In genomic region chr19:17026706-17027427, GRCh38 we compare ENCODE assay signal across 11 cellular contexts. TPM values are rescaled to one million over a fixed set of nuclear protein-coding genes. Genes with fewer than 3 reads are reported as not detected.
A peak's percentile ranks its signal among the peaks of the same experiment; 100 is the strongest.
DNase-seq lines count a peak whose midpoint lies in the region; ATAC-seq and TF ChIP-seq lines count a peak whose summit lies in the region.
"Had no signal": no experiment of that assay in that cellular context is flagged by ENCODE, and none has a peak within 500 bp of the region (broad histone marks: within the 10 kb centered on the region; RNA-seq: fewer than 3 reads in every experiment).

CPAMD8 (minus strand) TSS chr19:17026810; CDS start chr19:17026642, 168 bp downstream.

- WGBS in gastroesophageal sphincter (ENCODE audit: low coverage in 1 of 2), 2 donors, result 0 to 8% methylated on average over 1 to 5 of the region's 65 CpGs

- peak within 1 kb of the TSS in 1 of 2 donors; percentile 34 for H3K4me3 ChIP-seq in gastroesophageal sphincter
- no peak within 1 kb of the TSS for H3K4me3 ChIP-seq in SJCRH30
- H3K4me3 ChIP-seq: body of pancreas had no signal

- POLR2A ChIA-PET in MCF 10A (lab: Yijun Ruan, JAX), result no interaction called here

- peaks cover 73% of the 10 kb centered on the region for H3K27me3 ChIP-seq in gastroesophageal sphincter
- no peaks in the 10 kb centered on the region for H3K27me3 ChIP-seq in SJCRH30
- H3K27me3 ChIP-seq: body of pancreas had no signal

- peaks cover 0 to 31% (median 0%) of the 10 kb centered on the region in 3 donors for H3K9me3 ChIP-seq in gastroesophageal sphincter
- H3K9me3 ChIP-seq in SJCRH30 (replicated peaks), result no peaks in the 10 kb centered on the region; the same call in 1 of the 2 replicates

- peaks cover 25% of the 10 kb centered on the region for H3K27me3 Mint-ChIP-seq in MCF 10A (ENCODE audit: insufficient read depth, unreplicated experiment)
- H3K27me3 Mint-ChIP-seq in nephron progenitor cell (ENCODE audit: low read depth, poor library complexity), result peaks cover 24% of the 10 kb centered on the region

- DNase-seq in T47D (ENCODE audit: low read depth in 1 of 2, low spot score in 1 of 2), result peak; percentile 20 to 33
- DNase-seq in MCF 10A (ENCODE audit: unreplicated experiment), result no peak
- DNase-seq in nephron progenitor cell, result peak; percentile 68
- no peak for DNase-seq in SJCRH30
- DNase-seq in kidney glomerular epithelial cell (lab: John Stamatoyannopoulos, UW), result no peak
- no peak for DNase-seq in activated CD4-positive, CD25-positive, alpha-beta regulatory T cell (lab: John Stamatoyannopoulos, UW)
- DNase-seq in dermis blood vessel endothelial cell, result no peak
- DNase-seq: body of pancreas, hypothalamus, NCI-H345 had no signal

- TF ChIP-seq POLR2A in gastroesophageal sphincter (IDR thresholded peaks at IDR 0.05), result no peak

- CTCF ChIA-PET in MCF 10A (lab: Yijun Ruan, JAX), result interaction anchor here (1.0 kb wide), 1 partner anchor 25 kb away, joined by 6 read pairs; no protein-coding TSS in a partner anchor

- H3K4me3 Mint-ChIP-seq in MCF 10A (ENCODE audit: unreplicated experiment) (no peak within 1 kb of the TSS), nephron progenitor cell (peak within 1 kb of the TSS; percentile 87)

- peaks cover 26% of the 10 kb centered on the region for H3K4me1 Mint-ChIP-seq in MCF 10A (ENCODE audit: insufficient read depth, unreplicated experiment)
- peaks cover 18% of the 10 kb centered on the region for H3K4me1 Mint-ChIP-seq in nephron progenitor cell

- in situ Hi-C loops in T47D (cut with HindIII; ENCODE audit: low pct_unique_long_range_greater_than_20kb, low sequenced_read_pairs), result no loop called here

- no peak for TF ChIP-seq CTCF in MCF 10A (IDR thresholded peaks at IDR 0.05; ENCODE audit: unreplicated experiment)
- TF ChIP-seq CTCF in gastroesophageal sphincter (IDR thresholded peaks at IDR 0.05), result no peak
- TF ChIP-seq CTCF in nephron progenitor cell (IDR thresholded peaks at IDR 0.05), result no peak

- ATAC-seq in gastroesophageal sphincter, result peak; percentile 25
- ATAC-seq: body of pancreas had no signal

- peaks cover 10% of the 10 kb centered on the region for H3K36me3 Mint-ChIP-seq in MCF 10A (ENCODE audit: insufficient read depth, unreplicated experiment)
- H3K36me3 Mint-ChIP-seq in nephron progenitor cell (ENCODE audit: low read depth), result peaks cover 35% of the 10 kb centered on the region

- H3K27ac Mint-ChIP-seq in MCF 10A (ENCODE audit: low read depth, unreplicated experiment), result no peak within 1 kb of the TSS
- H3K27ac Mint-ChIP-seq in nephron progenitor cell, result no peak within 1 kb of the TSS

- no peaks in the 10 kb centered on the region for H3K36me3 ChIP-seq in gastroesophageal sphincter
- no peaks in the 10 kb centered on the region for H3K36me3 ChIP-seq in SJCRH30

- H3K4me1 ChIP-seq in gastroesophageal sphincter (peaks cover 0 to 17% (median 0%) of the 10 kb centered on the region in 3 donors), SJCRH30 (no peaks in the 10 kb centered on the region)
- H3K4me1 ChIP-seq: body of pancreas had no signal

- H3K27ac ChIP-seq in gastroesophageal sphincter, result no peak within 1 kb of the TSS
- H3K27ac ChIP-seq in SJCRH30, result no peak within 1 kb of the TSS
- H3K27ac ChIP-seq: body of pancreas had no signal

- no peaks in the 10 kb centered on the region for H3K9me3 Mint-ChIP-seq in MCF 10A (ENCODE audit: unreplicated experiment)
- H3K9me3 Mint-ChIP-seq in nephron progenitor cell, result peaks cover 35% of the 10 kb centered on the region

- TF ChIP-seq EP300 in gastroesophageal sphincter (IDR thresholded peaks at IDR 0.05), result no peak

- intact Hi-C loops in MCF 10A (cut with micrococcal nuclease), result no loop called here

- no TSS peak for BruUV-seq in MCF 10A (replicated peaks; lab: Mats Ljungman, UMichigan)

RNA-seq across cellular contexts. Expression of gene CPAMD8, which starts in this region (rescaled TPM):
- total RNA-seq in MCF 10A (2022), result 1.3 and 2.3 TPM in 2 replicates
- total RNA-seq in gastroesophageal sphincter, result 10 to 100 TPM in 1 of 4 donors, 1 to 10 TPM in 3; 6.9 to 12.0 (median 9.2) TPM
- 0.08 and 0.34 TPM in 2 replicates for total RNA-seq in SJCRH30 (2014; rRNA removed; shearing (Covaris generic))
- total RNA-seq in dermis blood vessel endothelial cell, result 2.0 and 3.7 TPM in 2 replicates

Comparison
In these comparisons a context has a peak if more than half of its experiments do, and no peak if none do; other contexts are left out.
1. DNase-seq: peak in T47D (2 of 2) and nephron progenitor cell (single experiment); none in MCF 10A (single experiment), SJCRH30 (0 of 2), kidney glomerular epithelial cell (single experiment), activated CD4-positive, CD25-positive, alpha-beta regulatory T cell (0 of 4) and dermis blood vessel endothelial cell (single experiment).